Comparison of ENCODE assay signal across 8 cellular contexts in genomic region chr1:150464422-150464826, GRCh38. TPM values are rescaled to one million over a fixed set of nuclear protein-coding genes. Genes with fewer than 3 reads are reported as not detected.
DNase-seq lines count a peak whose midpoint lies in the region; ATAC-seq and TF ChIP-seq lines count a peak whose summit lies in the region.

No MANE protein-coding gene starts in this region.

- H3K9me3 ChIP-seq in colonic mucosa (no peaks in the 10 kb centered on the region), lower lobe of right lung (no peaks in the 10 kb centered on the region)

- H3K27me3 ChIP-seq in GM23338 (ENCODE audit: insufficient read depth) (no peaks in the 10 kb centered on the region), colonic mucosa (no peaks in the 10 kb centered on the region), lower lobe of right lung (ENCODE audit: low read depth) (no peaks in the 10 kb centered on the region)

- H3K4me1 ChIP-seq in GM23338 (ENCODE audit: insufficient read depth) (no peaks in the 10 kb centered on the region), colonic mucosa (no peaks in the 10 kb centered on the region), lower lobe of right lung (no peaks in the 10 kb centered on the region)

- no peak overlapping the region for H3K4me2 ChIP-seq in GM23338

- no peaks in the 10 kb centered on the region for H3K9me3 Mint-ChIP-seq in GM23338

- H3K9ac ChIP-seq in colonic mucosa (ENCODE audit: low read depth in 2 of 2, low read length in 2 of 2) = no peak overlapping the region

- DNase-seq in AG04449 (ENCODE audit: low read depth, low spot score) (no peak), GM23338 (ENCODE audit: low spot score) (peak; percentile 86), NCI-H345 (lab: John Stamatoyannopoulos, UW) (peak; percentile 81), colonic mucosa (peak; percentile 71), lower lobe of right lung (peak; percentile 66)
- peak; percentile 82 for DNase-seq in activated CD4-positive, alpha-beta T cell treated with anti-CD3 and anti-CD28 coated beads for 48 hours
- peak; percentile 31 to 55 for DNase-seq in stimulated activated CD8-positive, alpha-beta memory T cell treated with anti-CD3 and anti-CD28 coated beads, Interleukin-15, amount 100 ng/mL, for 4 hours (ENCODE audit: low read depth in 2 of 2)

- H3K27me3 Mint-ChIP-seq in GM23338 (ENCODE audit: insufficient read depth, low read depth, poor library complexity) = peaks cover 2% of the 10 kb centered on the region

- CTCF ChIA-PET in AG04449 (lab: Yijun Ruan, JAX) = interaction anchor here (0.7 to 5.7 kb wide), 9 partner anchors 10 to 535 kb away, joined by 3 to 43 read pairs (median 5); partner anchors contain the start of gene TARS2

- H3K27ac ChIP-seq in GM23338 (ENCODE audit: low read depth) = no peak overlapping the region
- H3K27ac ChIP-seq in colonic mucosa = no peak overlapping the region
- H3K27ac ChIP-seq in lower lobe of right lung = no peak overlapping the region

- peaks cover 10% of the 10 kb centered on the region for H3F3A ChIP-seq in GM23338 (replicated peaks; ENCODE audit: low read depth)

- peak; percentile 71 for TF ChIP-seq CTCF in AG04449 (IDR thresholded peaks at IDR 0.05; ENCODE audit: insufficient read depth, low read length, missing control alignments)
- TF ChIP-seq CTCF in GM23338 (conservative IDR thresholded peaks at IDR 0.05; ENCODE audit: low read depth in 2 of 2) = peak; percentile 75 to 78
- peak; percentile 82 for TF ChIP-seq CTCF in colonic mucosa (IDR thresholded peaks at IDR 0.05)
- TF ChIP-seq CTCF in lower lobe of right lung (IDR thresholded peaks at IDR 0.05) = peak; percentile 67

- H3K4me3 ChIP-seq in AG04449 (ENCODE audit: low read depth, low read length) (no peak overlapping the region), GM23338 (no peak overlapping the region), colonic mucosa (no peak overlapping the region), lower lobe of right lung (no peak overlapping the region)

- ATAC-seq in GM23338 = peak; percentile 75
- peak; percentile 78 to 82 for ATAC-seq in lower lobe of right lung
- no peak for ATAC-seq in HG02885 (IDR thresholded peaks at IDR 0.05; ENCODE audit: poor library complexity, unreplicated experiment)

- no peak overlapping the region for H3K27ac Mint-ChIP-seq in GM23338

- H3K4me3 Mint-ChIP-seq in GM23338 = no peak overlapping the region

- H3K36me3 Mint-ChIP-seq in GM23338 (ENCODE audit: low read depth) = peaks cover 43% of the 10 kb centered on the region

- H3K4me1 Mint-ChIP-seq in GM23338 = no peaks in the 10 kb centered on the region

- intact Hi-C loops in colonic mucosa (cut with DNase I) = loop anchor here (2.0 to 10.0 kb wide), 2 partner anchors 94 to 160 kb away; partner anchors contain the start of gene ENSA
- intact Hi-C loops in lower lobe of right lung (cut with DNase I) = no loop called here

- no peaks in the 10 kb centered on the region for H3K9me2 ChIP-seq in GM23338 (ENCODE audit: insufficient read depth)

- POLR2A ChIA-PET in AG04449 (lab: Yijun Ruan, JAX) = no interaction called here

- H3K36me3 ChIP-seq in GM23338 (ENCODE audit: insufficient read depth) (peaks cover 27% of the 10 kb centered on the region), colonic mucosa (peaks cover 4% of the 10 kb centered on the region), lower lobe of right lung (peaks cover 90% of the 10 kb centered on the region)

- no peak overlapping the region for H2AFZ ChIP-seq in GM23338

- no peaks in the 10 kb centered on the region; the same call in 1 of the 2 replicates for H3K79me2 ChIP-seq in GM23338 (replicated peaks; ENCODE audit: insufficient read depth)

- H4K20me1 ChIP-seq in GM23338 (replicated peaks; ENCODE audit: insufficient read depth) = peaks cover 4% of the 10 kb centered on the region; the same call in 1 of the 2 replicates

TF ChIP-seq in GM23338, 12 proteins besides CTCF, POLR2A, EP300 and RAD21 (continues in another document):
- TF ChIP-seq ZNF331 (CRISPR knock-in tag; IDR thresholded peaks at IDR 0.05; ENCODE audit: low read depth) = no peak
- TF ChIP-seq JUNB (IDR thresholded peaks at IDR 0.05; ENCODE audit: unreplicated experiment) = no peak
- TF ChIP-seq EZH2phosphoT487 (IDR thresholded peaks at IDR 0.05; ENCODE audit: unreplicated experiment) = no peak
- no peak for TF ChIP-seq ZNF462 (CRISPR knock-in tag; IDR thresholded peaks at IDR 0.05)
- TF ChIP-seq NANOG (IDR thresholded peaks at IDR 0.05; ENCODE audit: borderline replicate concordance) = no peak
- TF ChIP-seq STAT1 (IDR thresholded peaks at IDR 0.05; ENCODE audit: unreplicated experiment) = no peak

RNA-seq across cellular contexts. Expression of gene TARS2, which starts 22.8 kb away (rescaled TPM):
- 27.1 and 28.4 TPM in 2 replicates for total RNA-seq in GM23338 (2014; rRNA removed; shearing (Covaris generic))
- 19.5 and 20.3 TPM in 2 replicates for polyA plus RNA-seq in GM23338 (2016; fragmentation: Nextera tagmentation; extraction: Ambion mirVana)
- total RNA-seq in colonic mucosa (10 to 100 TPM; 19.1 to 30.4 TPM), lower lobe of right lung (23.7 TPM)

RNA-seq across cellular contexts. Expression of gene ECM1, which starts 43.5 kb away (rescaled TPM):
- total RNA-seq in GM23338 (2014; rRNA removed; shearing (Covaris generic)) = 0.43 and 1.1 TPM in 2 replicates
- polyA plus RNA-seq in GM23338 (2016; fragmentation: Nextera tagmentation; extraction: Ambion mirVana) = 0.30 and 0.74 TPM in 2 replicates
- 10 to 100 TPM in 1 of 2 donors, 1 to 10 TPM in 1; 6.3 to 10.5 TPM for total RNA-seq in colonic mucosa
- 16.9 TPM for total RNA-seq in lower lobe of right lung

RNA-seq across cellular contexts. Expression of gene FALEC, which starts 51.1 kb away (rescaled TPM):
- not detected in 2 replicates for total RNA-seq in GM23338 (2014; rRNA removed; shearing (Covaris generic))
- polyA plus RNA-seq in GM23338 (2016; fragmentation: Nextera tagmentation; extraction: Ambion mirVana) = 1.7 and 2.6 TPM in 2 replicates
- total RNA-seq in colonic mucosa (not detected), lower lobe of right lung (not detected)
